ENCODE assay signal across 12 cellular contexts in genomic region chrX:40615976-40616375, GRCh38. TPM values are rescaled to one million over a fixed set of nuclear protein-coding genes. Genes with fewer than 3 reads are reported as not detected.
"Had no signal": no experiment of that assay in that cellular context is flagged by ENCODE, and none has a peak within 500 bp of the region (broad histone marks: within the 10 kb centered on the region; RNA-seq: fewer than 3 reads in every experiment).

No MANE protein-coding gene starts in this region.

- H3K4me3 Mint-ChIP-seq: GM23338, H9, HFFc6 had no signal

- H2AFZ ChIP-seq: GM23248, GM23338 had no signal

- ATAC-seq: GM23338, HCT116 had no signal

- H3K9me3 ChIP-seq: HAP-1 had no signal

- H3K4me2 ChIP-seq: GM23338 had no signal

- H3K9ac ChIP-seq: GM23248 had no signal

- H3K4me1 Mint-ChIP-seq: H9 had no signal

- H3K9me3 Mint-ChIP-seq: GM23338, HFFc6 had no signal

- H3K27ac Mint-ChIP-seq: GM23338, H9, HFFc6 had no signal

- H3K4me3 ChIP-seq: GM23248, GM23338, HAP-1 had no signal

- H3K36me3 ChIP-seq: HAP-1 had no signal

- DNase-seq: GM23248, GOT3, H7, H9, HCEC 1CT, HFFc6 had no signal

- H3K27ac ChIP-seq: GM23248 had no signal

- FAIRE-seq: H1, H54 had no signal

RNA-seq across cellular contexts. Expression of gene MPC1L, which starts 7.3 kb away (rescaled TPM):
- total RNA-seq: GM23248, GM23338, H1, H4, H7, H9, HFFc6 had no signal
- polyA plus RNA-seq: GM23248, GM23338, H1 had no signal
